22 cellular contexts compared by ENCODE assay signal in the genomic region with DNA sequence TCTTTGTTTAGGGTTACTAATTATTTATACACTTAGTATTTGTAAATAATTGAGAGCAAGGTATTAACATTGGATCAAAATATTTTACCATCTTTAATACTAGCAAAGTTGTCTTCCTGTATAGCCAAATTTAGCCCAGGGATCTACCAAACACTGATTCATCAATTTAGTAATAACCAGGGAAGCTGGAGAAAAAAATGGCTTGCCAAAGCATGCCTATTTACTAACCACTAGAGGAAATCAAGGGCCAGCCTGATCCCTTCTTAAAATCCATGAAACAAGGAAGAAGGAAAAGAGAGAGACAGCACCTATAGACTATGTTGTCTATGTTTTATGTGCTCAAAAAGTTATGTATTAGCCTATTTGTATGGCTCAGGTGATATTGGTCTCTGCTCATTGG.
DNase-seq lines count a peak whose midpoint lies in the region; ATAC-seq and TF ChIP-seq lines count a peak whose summit lies in the region.
"Had no signal": no experiment of that assay in that cellular context is flagged by ENCODE, and none has a peak within 500 bp of the region (broad histone marks: within the 10 kb centered on the region; RNA-seq: fewer than 3 reads in every experiment).

No MANE protein-coding gene starts in this region.

- H3F3A ChIP-seq in neural progenitor cell (ENCODE audit: low read depth), result no peaks in the 10 kb centered on the region

- no peaks in the 10 kb centered on the region for H3K4me1 ChIP-seq in neural progenitor cell
- H3K4me1 ChIP-seq: BLaER1 had no signal

- H3K79me2 ChIP-seq in neural progenitor cell (ENCODE audit: low read depth), result no peaks in the 10 kb centered on the region

- DNase-seq in NCI-H82 (lab: John Stamatoyannopoulos, UW), result peak; percentile 12
- DNase-seq in NCI-H82 treated with DMSO at 0.1 percent for 48 hours (lab: John Stamatoyannopoulos, UW; ENCODE audit: unreplicated experiment), result no peak
- peak; percentile 37 for DNase-seq in HS-5 (ENCODE audit: low read depth)
- DNase-seq in epithelial cell of esophagus (ENCODE audit: low read depth), result peak; percentile 58
- DNase-seq in neural progenitor cell (ENCODE audit: low spot score), result peak; percentile 3
- DNase-seq in ureter (ENCODE audit: low spot score), result no peak
- no peak for DNase-seq in caudate nucleus (lab: John Stamatoyannopoulos, UW)
- DNase-seq: CD4-positive, alpha-beta memory T cell; DMS153; KBM-7; MV-4-11; NCI-H187 treated with DMSO at 0.1 percent for 48 hours; NCI-H2171; NCI-H526 treated with DMSO at 0.1 percent for 48 hours; OCI-M1; RPMI8226; SIG-M5; T-cell had no signal

- no peak overlapping the region for H3K4me2 ChIP-seq in neural progenitor cell
- H3K4me2 ChIP-seq: BLaER1 had no signal

- peaks cover 3% of the 10 kb centered on the region for H3K9me3 Mint-ChIP-seq in neural progenitor cell
- H3K9me3 Mint-ChIP-seq: CD4-positive, alpha-beta memory T cell; T-cell had no signal

- H3K4me3 ChIP-seq in epithelial cell of esophagus (ENCODE audit: low read length), result no peak overlapping the region
- H3K4me3 ChIP-seq in neural progenitor cell, result no peak overlapping the region
- H3K4me3 ChIP-seq: BLaER1 had no signal

- H3K9me3 ChIP-seq in neural progenitor cell (ENCODE audit: low read depth), result no peaks in the 10 kb centered on the region
- H3K9me3 ChIP-seq: BLaER1 had no signal

- H3K27ac ChIP-seq in neural progenitor cell (no peak overlapping the region), caudate nucleus (ENCODE audit: low read depth, low read length) (no peak overlapping the region)
- H3K27ac ChIP-seq: BLaER1 had no signal

- H3K4me1 Mint-ChIP-seq in neural progenitor cell, result no peaks in the 10 kb centered on the region

- no peaks in the 10 kb centered on the region for H3K27me3 Mint-ChIP-seq in neural progenitor cell (ENCODE audit: insufficient read depth, low read depth)
- H3K27me3 Mint-ChIP-seq: CD4-positive, alpha-beta memory T cell had no signal

- no peak for ATAC-seq in GM19324 (IDR thresholded peaks at IDR 0.05; ENCODE audit: low FRiP score, unreplicated experiment)
- ATAC-seq: HepG2, SK-N-SH treated with all-trans-retinoic acid at 6 μM for 48 hours, T-cell had no signal

- H3K36me3 Mint-ChIP-seq in neural progenitor cell, result no peaks in the 10 kb centered on the region
- H3K36me3 Mint-ChIP-seq: CD4-positive, alpha-beta memory T cell; T-cell had no signal

- H3K27me3 ChIP-seq in neural progenitor cell, result no peaks in the 10 kb centered on the region
- H3K27me3 ChIP-seq: BLaER1 had no signal

- H3K4me3 Mint-ChIP-seq in neural progenitor cell, result no peak overlapping the region
- H3K4me3 Mint-ChIP-seq: CD4-positive, alpha-beta memory T cell; T-cell had no signal

- H3K9ac ChIP-seq in neural progenitor cell, result no peak overlapping the region
- H3K9ac ChIP-seq: BLaER1 had no signal

- no peak overlapping the region for H3K27ac Mint-ChIP-seq in neural progenitor cell
- H3K27ac Mint-ChIP-seq: CD4-positive, alpha-beta memory T cell; T-cell had no signal

- no peaks in the 10 kb centered on the region for H4K20me1 ChIP-seq in neural progenitor cell (ENCODE audit: low read depth)
- H4K20me1 ChIP-seq: BLaER1 had no signal

- TF ChIP-seq CTCF in epithelial cell of esophagus (IDR thresholded peaks at IDR 0.05; ENCODE audit: insufficient read depth, low read depth, low read length, missing control alignments) (no peak), neural progenitor cell (IDR thresholded peaks at IDR 0.05) (no peak)

- no peak overlapping the region for H2AFZ ChIP-seq in neural progenitor cell (replicated peaks)

- H3K36me3 ChIP-seq in neural progenitor cell, result no peaks in the 10 kb centered on the region
- H3K36me3 ChIP-seq: BLaER1 had no signal

Comparison
In these comparisons a context has a peak if more than half of its experiments do, and no peak if none do; other contexts are left out.
1. DNase-seq: peak in NCI-H82 (single experiment), HS-5 (single experiment), epithelial cell of esophagus (single experiment) and neural progenitor cell (single experiment); none in NCI-H82 treated with DMSO at 0.1 percent for 48 hours (single experiment), ureter (single experiment) and caudate nucleus (0 of 61).